In the genomic region with DNA sequence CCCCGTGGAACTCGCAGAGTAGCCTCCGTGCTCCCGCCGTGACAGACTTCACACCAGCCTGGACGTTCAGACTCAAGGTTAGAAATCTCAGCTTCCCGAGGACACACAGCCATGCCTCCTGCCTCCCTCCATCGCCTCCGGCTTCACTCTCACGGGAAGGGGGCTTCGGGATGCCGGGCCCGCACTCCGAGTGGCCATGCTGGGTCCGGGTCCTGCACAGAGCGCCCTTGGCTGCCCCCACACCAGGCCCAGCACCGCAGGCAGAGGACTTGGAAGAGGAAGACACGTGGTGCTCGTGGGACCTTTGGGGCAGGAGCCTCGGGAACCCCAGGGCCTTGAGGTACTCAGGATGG, we compare ENCODE assay signal across 26 cellular contexts.
DNase-seq lines count a peak whose midpoint lies in the region; ATAC-seq, FAIRE-seq and TF ChIP-seq lines count a peak whose summit lies in the region.
"Had no signal": no experiment of that assay in that cellular context is flagged by ENCODE, and none has a peak within 500 bp of the region (broad histone marks: within the 10 kb centered on the region; RNA-seq: fewer than 3 reads in every experiment).

No MANE protein-coding gene starts in this region.

- H3K4me2 ChIP-seq in H9 (ENCODE audit: insufficient read depth, insufficient read length, low read length) = no peak overlapping the region
- no peak overlapping the region for H3K4me2 ChIP-seq in H1 (ENCODE audit: insufficient read depth in 1 of 2, low read depth in 2 of 2, low read length in 2 of 2)
- H3K4me2 ChIP-seq in neuronal stem cell (ENCODE audit: insufficient read depth, low read length, poor library complexity, severe bottlenecking) = no peak overlapping the region
- H3K4me2 ChIP-seq: BLaER1 had no signal

- H3K36me3 Mint-ChIP-seq in Caco-2 (ENCODE audit: insufficient read depth, unreplicated experiment) (no peaks in the 10 kb centered on the region), H9 (ENCODE audit: insufficient read depth in 1 of 3, low read depth in 3 of 3) (no peaks in the 10 kb centered on the region)
- H3K36me3 Mint-ChIP-seq: CD14-positive monocyte; CD4-positive, alpha-beta memory T cell; CD4-positive, CD25-positive, alpha-beta regulatory T cell; CD8-positive, alpha-beta memory T cell had no signal

- H2BK5ac ChIP-seq in H9 (ENCODE audit: insufficient read length, low read length) (no peak overlapping the region), H1 (ENCODE audit: low read depth, low read length) (no peak overlapping the region), neuronal stem cell (ENCODE audit: low read length) (no peak overlapping the region)

- TF ChIP-seq EP300 in H1 (IDR thresholded peaks at IDR 0.05; ENCODE audit: borderline replicate concordance in 1 of 2, low read depth in 2 of 2, low read length in 2 of 2) = no peak

- POLR2A ChIA-PET in Caco-2 (lab: Charles Lee) (no interaction called here), H1 (lab: Charles Lee; ENCODE audit: partially characterized antibody) (interaction anchor here (1.2 kb wide), 1 partner anchor 88 kb away, joined by 4 read pairs; no protein-coding TSS in a partner anchor)

- no peaks in the 10 kb centered on the region for H3K79me1 ChIP-seq in H9 (ENCODE audit: insufficient read depth, low read depth, low read length, poor library complexity, severe bottlenecking)
- H3K79me1 ChIP-seq in H1 (ENCODE audit: low read depth, low read length) = no peaks in the 10 kb centered on the region
- no peaks in the 10 kb centered on the region for H3K79me1 ChIP-seq in neuronal stem cell (ENCODE audit: low read depth, low read length)

- H3K18ac ChIP-seq in H9 (ENCODE audit: insufficient read length, low read depth, low read length) (no peak overlapping the region), H1 (ENCODE audit: extremely low read depth, low read length) (no peak overlapping the region), neuronal stem cell (ENCODE audit: low read length) (peak overlapping the region; percentile 65)

- H4K8ac ChIP-seq in H9 (replicated peaks; ENCODE audit: insufficient read length, low read depth, low read length) = no peak overlapping the region
- peak overlapping the region; percentile 57; the same call in 1 of the 2 replicates for H4K8ac ChIP-seq in H1 (ENCODE audit: extremely low read depth, insufficient read depth, low read length)
- peak overlapping the region; percentile 23 for H4K8ac ChIP-seq in neuronal stem cell (ENCODE audit: low read depth, low read length)

- H3K9ac ChIP-seq in H9 (ENCODE audit: extremely low read depth, insufficient read length, low read length) (no peak overlapping the region), H1 (replicated peaks in 1 of 4; ENCODE audit: extremely low read depth in 1 of 4, low read depth in 3 of 4, low read length in 3 of 4) (no peak overlapping the region), neuronal stem cell (ENCODE audit: low read depth, low read length, poor library complexity) (no peak overlapping the region)
- H3K9ac ChIP-seq: BLaER1 had no signal

- no peaks in the 10 kb centered on the region for H4K20me1 ChIP-seq in H9 (ENCODE audit: control insufficient read depth, insufficient read depth, insufficient read length)
- no peaks in the 10 kb centered on the region for H4K20me1 ChIP-seq in H1 (replicated peaks in 1 of 2; ENCODE audit: control insufficient read depth in 1 of 2, insufficient read depth in 2 of 2, low read length in 2 of 2)
- H4K20me1 ChIP-seq: BLaER1 had no signal

- H3K4me1 ChIP-seq in Caco-2 (peaks cover 34% of the 10 kb centered on the region), H9 (ENCODE audit: insufficient read depth, low read length) (no peaks in the 10 kb centered on the region), H1 (replicated peaks in 1 of 4; ENCODE audit: control insufficient read depth in 3 of 4, insufficient read depth in 4 of 4, low read length in 3 of 4) (peaks cover 0 to 9% (median 3%) of the 10 kb centered on the region in 4 experiments; a peak in 4 of 7 replicates), neuronal stem cell (ENCODE audit: control insufficient read depth in 2 of 2, insufficient read depth in 1 of 2, low read depth in 1 of 2, low read length in 2 of 2) (peaks cover 0 to 10% of the 10 kb centered on the region in 2 donors)
- H3K4me1 ChIP-seq: BE2C had no signal

- H3K27ac Mint-ChIP-seq in Caco-2 (ENCODE audit: unreplicated experiment) (peak overlapping the region; percentile 19), H9 (no peak overlapping the region)
- H3K27ac Mint-ChIP-seq in stimulated activated naive CD8-positive, alpha-beta T cell treated with anti-CD3 and anti-CD28 coated beads, Interleukin-15, amount 100 ng/mL, for 72 hours = peak overlapping the region in 1 of 2 donors; percentile 59
- H3K27ac Mint-ChIP-seq: CD14-positive monocyte; CD4-positive, alpha-beta memory T cell; CD4-positive, CD25-positive, alpha-beta regulatory T cell had no signal

- H3K14ac ChIP-seq in H9 (ENCODE audit: insufficient read depth, low read length) = peak overlapping the region; percentile 22; the same call in 1 of the 2 replicates
- H3K14ac ChIP-seq in H1 (ENCODE audit: insufficient read length) = no peak overlapping the region
- peak overlapping the region; percentile 63 for H3K14ac ChIP-seq in neuronal stem cell (ENCODE audit: low read length)

- H3K36me3 ChIP-seq in Caco-2 (ENCODE audit: control insufficient read depth, insufficient read depth, low read length) (no peaks in the 10 kb centered on the region), H1 (ENCODE audit: control insufficient read depth in 2 of 4, insufficient read depth in 4 of 4, low read length in 3 of 4) (no peaks in the 10 kb centered on the region), neuronal stem cell (replicated peaks in 1 of 2; ENCODE audit: control insufficient read depth in 2 of 2, insufficient read depth in 2 of 2, low read length in 2 of 2) (no peaks in the 10 kb centered on the region)
- H3K36me3 ChIP-seq: BE2C, BLaER1 had no signal

- H3K27me3 Mint-ChIP-seq in Caco-2 (ENCODE audit: insufficient read depth, unreplicated experiment) (no peaks in the 10 kb centered on the region), H9 (ENCODE audit: low read depth) (peaks cover 7% of the 10 kb centered on the region)
- no peaks in the 10 kb centered on the region for H3K27me3 Mint-ChIP-seq in stimulated activated naive CD8-positive, alpha-beta T cell treated with anti-CD3 and anti-CD28 coated beads, Interleukin-15, amount 100 ng/mL, for 72 hours
- H3K27me3 Mint-ChIP-seq: CD4-positive, alpha-beta memory T cell; CD4-positive, CD25-positive, alpha-beta regulatory T cell; CD8-positive, alpha-beta memory T cell had no signal

- H3K79me2 ChIP-seq in H9 (ENCODE audit: insufficient read depth, low read length) = no peaks in the 10 kb centered on the region
- no peaks in the 10 kb centered on the region for H3K79me2 ChIP-seq in H1 (ENCODE audit: control insufficient read depth in 1 of 2, insufficient read depth in 2 of 2, low read length in 2 of 2)

- TF ChIP-seq CTCF in Caco-2 (IDR thresholded peaks at IDR 0.05; ENCODE audit: insufficient read depth in 1 of 2, low read depth in 1 of 2, low read length in 1 of 2, severe bottlenecking in 1 of 2, unreplicated experiment in 1 of 2) = no peak
- no peak for TF ChIP-seq CTCF in H9 (conservative IDR thresholded peaks at IDR 0.05)
- no peak for TF ChIP-seq CTCF in H1 (IDR thresholded peaks at IDR 0.05; ENCODE audit: control extremely low read depth in 1 of 3, insufficient read depth in 1 of 3, low read depth in 1 of 3, low read length in 3 of 3)

- no peak for ATAC-seq in stimulated activated naive CD8-positive, alpha-beta T cell treated with anti-CD3 and anti-CD28 coated beads, Interleukin-15, amount 100 ng/mL, for 72 hours
- ATAC-seq in HG03108 (IDR thresholded peaks at IDR 0.05; ENCODE audit: unreplicated experiment) = no peak

- TF ChIP-seq POLR2A in H1 (IDR thresholded peaks at IDR 0.05; ENCODE audit: control extremely low read depth in 1 of 2, low read depth in 2 of 2, low read length in 2 of 2) = no peak

- H4K91ac ChIP-seq in H9 (ENCODE audit: insufficient read length, low read depth, low read length) = no peak overlapping the region
- H4K91ac ChIP-seq in H1 (replicated peaks; ENCODE audit: insufficient read length, low read length) = peak overlapping the region; percentile 5
- H4K91ac ChIP-seq in neuronal stem cell (ENCODE audit: low read depth, low read length, poor library complexity) = no peak overlapping the region

- no peak overlapping the region for H3K27ac ChIP-seq in H9 (ENCODE audit: insufficient read length, low read depth, low read length)
- H3K27ac ChIP-seq in H1 (ENCODE audit: low read depth, low read length) = no peak overlapping the region
- no peak overlapping the region for H3K27ac ChIP-seq in neuronal stem cell (replicated peaks; ENCODE audit: low read length)
- H3K27ac ChIP-seq: BLaER1 had no signal

- H2BK12ac ChIP-seq in H9 (ENCODE audit: insufficient read length, low read depth, low read length) = no peak overlapping the region
- H2BK12ac ChIP-seq in H1 (ENCODE audit: low read depth, low read length) = no peak overlapping the region
- no peak overlapping the region for H2BK12ac ChIP-seq in neuronal stem cell (ENCODE audit: low read length)

- peaks cover 11% of the 10 kb centered on the region for H3K9me3 Mint-ChIP-seq in Caco-2 (ENCODE audit: unreplicated experiment)
- H3K9me3 Mint-ChIP-seq in H9 = peaks cover 3% of the 10 kb centered on the region in 2 experiments; a peak in 2 of 5 replicates
- no peaks in the 10 kb centered on the region for H3K9me3 Mint-ChIP-seq in stimulated activated naive CD8-positive, alpha-beta T cell treated with anti-CD3 and anti-CD28 coated beads, Interleukin-15, amount 100 ng/mL, for 72 hours
- H3K9me3 Mint-ChIP-seq: CD4-positive, alpha-beta memory T cell; CD4-positive, CD25-positive, alpha-beta regulatory T cell; CD8-positive, alpha-beta memory T cell had no signal

- H3K4me3 ChIP-seq in Caco-2 (ENCODE audit: low read depth, low read length) (no peak overlapping the region), H1 (ENCODE audit: extremely low read depth in 1 of 4, insufficient read depth in 2 of 4, low read depth in 3 of 4, low read length in 4 of 4) (no peak overlapping the region), neuronal stem cell (ENCODE audit: low read length in 2 of 2) (no peak overlapping the region)
- H3K4me3 ChIP-seq: BLaER1 had no signal

- no peaks in the 10 kb centered on the region; the same call in 1 of the 2 replicates for H3K9me3 ChIP-seq in Caco-2
- H3K9me3 ChIP-seq in H9 (ENCODE audit: control insufficient read depth, low read depth, low read length) = no peaks in the 10 kb centered on the region
- no peaks in the 10 kb centered on the region for H3K9me3 ChIP-seq in H1 (ENCODE audit: insufficient read depth in 2 of 2, low read depth in 1 of 2, low read length in 1 of 2)
- H3K9me3 ChIP-seq in neuronal stem cell (replicated peaks in 1 of 2; ENCODE audit: control insufficient read depth in 2 of 2, insufficient read depth in 1 of 2, low read depth in 1 of 2, low read length in 2 of 2) = peaks cover 0 to 6% of the 10 kb centered on the region in 2 donors
- H3K9me3 ChIP-seq: BLaER1 had no signal

- no CpG with 5 or more reads among the region's 20 CpGs for WGBS in H9 (ENCODE audit: extremely low coverage, insufficient read length, low lambda C conversion rate)
- 91% methylated on average over 20 of the region's 20 CpGs; no CpG with 5 or more reads in 1 of the 2 experiments for WGBS in H1 (ENCODE audit: extremely low coverage in 1 of 2, insufficient coverage in 1 of 2, insufficient read length in 1 of 2, insufficient replicate concordance in 2 of 2, low coverage in 1 of 2, low lambda C conversion rate in 2 of 2, missing lambda C conversion rate in 1 of 2), 2 experiments
- no CpG with 5 or more reads among the region's 20 CpGs for WGBS in neuronal stem cell (ENCODE audit: extremely low coverage in 2 of 2, insufficient read length in 2 of 2, insufficient replicate concordance in 1 of 2), 2 donors

- no peak overlapping the region for H3T11ph ChIP-seq in H9 (ENCODE audit: low read length)

- H4K5ac ChIP-seq in H9 (ENCODE audit: insufficient read length, low read depth, low read length) = no peak overlapping the region
- H4K5ac ChIP-seq in H1 (ENCODE audit: insufficient read length, low read depth, low read length) = no peak overlapping the region

- no peak for TF ChIP-seq RAD21 in H1 (IDR thresholded peaks at IDR 0.05 in 1 of 2, conservative IDR thresholded peaks at IDR 0.05 in 1 of 2; ENCODE audit: low read depth in 2 of 2, low read length in 2 of 2)

- no peaks in the 10 kb centered on the region for H3K27me3 ChIP-seq in Caco-2 (replicated peaks; ENCODE audit: control insufficient read depth, insufficient read depth, low read length)
- no peaks in the 10 kb centered on the region for H3K27me3 ChIP-seq in H9 (ENCODE audit: insufficient read depth, low read length)
- H3K27me3 ChIP-seq in H1 (replicated peaks in 1 of 4; ENCODE audit: control insufficient read depth in 3 of 4, extremely low read depth in 1 of 4, insufficient read depth in 3 of 4, low read length in 3 of 4) = no peaks in the 10 kb centered on the region
- H3K27me3 ChIP-seq in neuronal stem cell (ENCODE audit: control insufficient read depth in 3 of 3, insufficient read depth in 3 of 3, low read depth in 1 of 3, low read length in 3 of 3) = no peaks in the 10 kb centered on the region
- H3K27me3 ChIP-seq: BE2C, BLaER1 had no signal

- H3K23ac ChIP-seq in H9 (ENCODE audit: insufficient read length, low read depth, low read length) (no peak overlapping the region), H1 (ENCODE audit: insufficient read length) (no peak overlapping the region), neuronal stem cell (ENCODE audit: low read depth, low read length, poor library complexity) (peak overlapping the region; percentile 25)

- H2BK15ac ChIP-seq in H9 (ENCODE audit: low read depth, low read length) (no peak overlapping the region), H1 (ENCODE audit: low read length) (no peak overlapping the region), neuronal stem cell (ENCODE audit: low read length) (peak overlapping the region; percentile 74)

- H3K4me3 Mint-ChIP-seq in Caco-2 (ENCODE audit: unreplicated experiment) (no peak overlapping the region), H9 (no peak overlapping the region)
- H3K4me3 Mint-ChIP-seq in stimulated activated naive CD8-positive, alpha-beta T cell treated with anti-CD3 and anti-CD28 coated beads, Interleukin-15, amount 100 ng/mL, for 72 hours = no peak overlapping the region
- H3K4me3 Mint-ChIP-seq: CD14-positive monocyte; CD4-positive, alpha-beta memory T cell; CD4-positive, CD25-positive, alpha-beta regulatory T cell; CD8-positive, alpha-beta memory T cell had no signal

- DNase-seq in Caco-2 = no peak
- DNase-seq in H9 = no peak
- DNase-seq in H1 (ENCODE audit: low read depth in 1 of 2, low spot score in 2 of 2) = no peak
- no peak for DNase-seq in neuronal stem cell (ENCODE audit: low spot score)
- no peak for DNase-seq in stimulated activated naive CD4-positive, alpha-beta T cell treated with Interleukin-2 at 50 U/mL for 16 hours (lab: John Stamatoyannopoulos, UW)
- DNase-seq in kidney tubule cell (ENCODE audit: low spot score) = no peak
- no peak for DNase-seq in stimulated activated naive CD8-positive, alpha-beta T cell treated with anti-CD3 and anti-CD28 coated beads, Interleukin-15, amount 100 ng/mL, for 72 hours
- DNase-seq: 8988T; ACHN; BE2C; C1 segment of cervical spinal cord; Calu3; CD4-positive, alpha-beta memory T cell; CD4-positive, CD25-positive, alpha-beta regulatory T cell; CD8-positive, alpha-beta memory T cell; COR-L47; DMS79 treated with DMSO at 0.1 percent for 48 hours; GF-D8 had no signal

- H3K56ac ChIP-seq in H9 (ENCODE audit: insufficient read length, low read depth, low read length) = no peak overlapping the region
- H3K56ac ChIP-seq in H1 (replicated peaks; ENCODE audit: insufficient read length, low read depth, low read length) = no peak overlapping the region

- no peak overlapping the region for H2AK5ac ChIP-seq in H9 (ENCODE audit: insufficient read length, low read length)
- H2AK5ac ChIP-seq in H1 (ENCODE audit: low read depth, low read length) = no peak overlapping the region
- H2AK5ac ChIP-seq in neuronal stem cell (ENCODE audit: low read depth, low read length) = peak overlapping the region; percentile 96

- no peak overlapping the region for H3K4ac ChIP-seq in H9 (ENCODE audit: low read depth, low read length)
- H3K4ac ChIP-seq in H1 (replicated peaks; ENCODE audit: insufficient read length, low read depth, low read length) = no peak overlapping the region
- no peak overlapping the region for H3K4ac ChIP-seq in neuronal stem cell (ENCODE audit: low read length)

- H3K23me2 ChIP-seq in H9 (ENCODE audit: insufficient read length, low read depth, low read length, poor library complexity, severe bottlenecking) = no peaks in the 10 kb centered on the region
- H3K23me2 ChIP-seq in H1 (ENCODE audit: low read depth, low read length) = no peaks in the 10 kb centered on the region

- FAIRE-seq in H1 (lab: Jason Lieb, UNC) = no peak
- FAIRE-seq: A204.1, D721Med, G401.6, GM12891, GM19239 had no signal

- no peak overlapping the region for H2AFZ ChIP-seq in H9 (ENCODE audit: low read length)
- H2AFZ ChIP-seq in H1 (ENCODE audit: low read length) = no peak overlapping the region
- no peak overlapping the region for H2AFZ ChIP-seq in neuronal stem cell (ENCODE audit: low read length)

- H2BK20ac ChIP-seq in H9 (ENCODE audit: low read depth, low read length, poor library complexity, severe bottlenecking) (no peak overlapping the region), H1 (ENCODE audit: low read length) (no peak overlapping the region)

- H3K4me1 Mint-ChIP-seq in Caco-2 (ENCODE audit: low read depth, unreplicated experiment) (peaks cover 4% of the 10 kb centered on the region), H9 (peaks cover 8 to 19% of the 10 kb centered on the region in 2 experiments)
- H3K4me1 Mint-ChIP-seq in stimulated activated naive CD8-positive, alpha-beta T cell treated with anti-CD3 and anti-CD28 coated beads, Interleukin-15, amount 100 ng/mL, for 72 hours = no peaks in the 10 kb centered on the region
- H3K4me1 Mint-ChIP-seq: CD4-positive, CD25-positive, alpha-beta regulatory T cell; CD8-positive, alpha-beta memory T cell had no signal

- no peak overlapping the region for H2BK120ac ChIP-seq in H9 (ENCODE audit: low read depth, low read length, poor library complexity, severe bottlenecking)
- no peak overlapping the region for H2BK120ac ChIP-seq in H1 (replicated peaks; ENCODE audit: low read depth, low read length)
- no peak overlapping the region for H2BK120ac ChIP-seq in neuronal stem cell (ENCODE audit: low read depth, low read length)

- intact Hi-C loops in Caco-2 (cut with micrococcal nuclease; ENCODE audit: unreplicated experiment) = loop anchor here (10.0 kb wide), 1 partner anchor 335 kb away; no protein-coding TSS in a partner anchor

- no TSS peak for BruUV-seq in Caco-2 (replicated peaks; lab: Mats Ljungman, UMichigan)

- CTCF ChIA-PET in Caco-2 (lab: Charles Lee) = interaction anchor here (0.8 kb wide), 1 partner anchor 108 kb away, joined by 3 read pairs; no protein-coding TSS in a partner anchor
- CTCF ChIA-PET in H1 (lab: Charles Lee; ENCODE audit: partially characterized antibody) = no interaction called here
